Comparison of ENCODE assay signal across 9 cellular contexts in genomic region chr19:44905437-44906160, GRCh38. TPM values are rescaled to one million over a fixed set of nuclear protein-coding genes. Genes with fewer than 3 reads are reported as not detected.
A peak's percentile ranks its signal among the peaks of the same experiment; 100 is the strongest.
DNase-seq lines count a peak whose midpoint lies in the region; ATAC-seq, FAIRE-seq and TF ChIP-seq lines count a peak whose summit lies in the region.
"Had no signal": no experiment of that assay in that cellular context is flagged by ENCODE, and none has a peak within 500 bp of the region (broad histone marks: within the 10 kb centered on the region; RNA-seq: fewer than 3 reads in every experiment).

Gene APOE, plus strand, starts transcription at chr19:44905796. Its CDS starts 829 bp downstream, at chr19:44906625.

- H3K36me3 ChIP-seq in mucosa of descending colon (ENCODE audit: low read depth): no peaks in the 10 kb centered on the region

- no peak for TF ChIP-seq RAD21 in A549 (conservative IDR thresholded peaks at IDR 0.05 in 1 of 2, IDR thresholded peaks at IDR 0.05 in 1 of 2)

- TF ChIP-seq POLR2A in A549 (IDR thresholded peaks at IDR 0.05; ENCODE audit: low read length) (no peak), GM12891 (IDR thresholded peaks at IDR 0.05; ENCODE audit: low read depth, low read length) (no peak; the same call in 1 of the 2 replicates)

- intact Hi-C loops in mucosa of descending colon (cut with DNase I, micrococcal nuclease): loop anchor here in 1 of 2 donors (5.0 kb wide), 1 partner anchor 47 kb away; no protein-coding TSS in a partner anchor

- peak within 1 kb of the TSS; percentile 36 for H3K4me3 ChIP-seq in A549
- H3K4me3 ChIP-seq in epithelial cell of esophagus (ENCODE audit: low read length): peak within 1 kb of the TSS; percentile 34
- no peak within 1 kb of the TSS for H3K4me3 ChIP-seq in mucosa of descending colon

- CTCF ChIA-PET in A549 (lab: Yijun Ruan, JAX): interaction anchor here (0.6 to 18.1 kb wide), 15 partner anchors 7 to 154 kb away, joined by 3 to 303 read pairs (median 4); partner anchors contain the start of genes APOC1, APOC2 and CLPTM1

- no peaks in the 10 kb centered on the region for H3K9me3 ChIP-seq in A549
- no peaks in the 10 kb centered on the region for H3K9me3 ChIP-seq in mucosa of descending colon
- H3K9me3 ChIP-seq: neutrophil had no signal

- no peak for TF ChIP-seq EP300 in A549 (IDR thresholded peaks at IDR 0.05)

- H3K27ac ChIP-seq in A549: peak within 1 kb of the TSS; percentile 26 to 77; a peak in 5 of 6 replicates
- H3K27ac ChIP-seq: neutrophil had no signal

- TF ChIP-seq CTCF in A549 (IDR thresholded peaks at IDR 0.05): no peak
- no peak for TF ChIP-seq CTCF in epithelial cell of esophagus (IDR thresholded peaks at IDR 0.05; ENCODE audit: insufficient read depth, low read depth, low read length, missing control alignments)
- TF ChIP-seq CTCF in mucosa of descending colon (IDR thresholded peaks at IDR 0.05): no peak
- no peak for TF ChIP-seq CTCF in GM20000 (IDR thresholded peaks at IDR 0.05; ENCODE audit: extremely low read depth, missing control alignments)

- DNase-seq in A549 (ENCODE audit: low read depth in 1 of 2, low spot score in 1 of 2): no peak
- peak; percentile 88 for DNase-seq in OCI-M1 (lab: John Stamatoyannopoulos, UW)
- DNase-seq in epithelial cell of esophagus (ENCODE audit: low read depth): no peak
- no peak for DNase-seq in mucosa of descending colon
- DNase-seq in NCI-H1930 (lab: John Stamatoyannopoulos, UW): no peak
- no peak for DNase-seq in GM20000 (ENCODE audit: low spot score)
- DNase-seq in GM12891 (ENCODE audit: insufficient read length, low spot score): no peak

- POLR2A ChIA-PET in A549 (lab: Yijun Ruan, JAX): interaction anchor here (0.6 to 2.1 kb wide), 4 partner anchors 15 to 133 kb away, joined by 3 to 7 read pairs (median 6); partner anchors contain the start of genes CLPTM1 and TOMM40

- peaks cover 36% of the 10 kb centered on the region for H3K4me1 ChIP-seq in A549
- H3K4me1 ChIP-seq in mucosa of descending colon (ENCODE audit: low read depth): peaks cover 6% of the 10 kb centered on the region

- FAIRE-seq in A549 (lab: Jason Lieb, UNC): no peak
- no peak for FAIRE-seq in GM12891 (lab: Jason Lieb, UNC)

- WGBS in A549 (ENCODE audit: missing lambda C conversion rate): 30% methylated on average over 17 of the region's 20 CpGs

- peak within 1 kb of the TSS; percentile 81 for H3K4me2 ChIP-seq in A549

- ATAC-seq in A549: peak; percentile 39 to 52
- no peak for ATAC-seq in mucosa of descending colon
- no peak for ATAC-seq in HG03460 (IDR thresholded peaks at IDR 0.05; ENCODE audit: unreplicated experiment)

TF ChIP-seq in A549, 52 proteins besides CTCF, POLR2A, EP300 and RAD21:
- peak; percentile 41; the same call in 1 of the 2 replicates for TF ChIP-seq FOSB (CRISPR knock-in tag; IDR thresholded peaks at IDR 0.05)
- peak; percentile 55; the same call in 1 of the 2 replicates for TF ChIP-seq TFCP2L1 (CRISPR knock-in tag; IDR thresholded peaks at IDR 0.05)
- no peak for TF ChIP-seq EHF (CRISPR knock-in tag; IDR thresholded peaks at IDR 0.05)
- 0 out of 2 replicates have a peak, but pooled peaks have one; percentile 70 for TF ChIP-seq HOXA7 (CRISPR knock-in tag; IDR thresholded peaks at IDR 0.05)
- peak; percentile 86; the same call in 1 of the 2 replicates for TF ChIP-seq POLR2AphosphoS2 (conservative IDR thresholded peaks at IDR 0.05; ENCODE audit: low read length)
- no peak for TF ChIP-seq EHMT2 (IDR thresholded peaks at IDR 0.05; ENCODE audit: low read depth)
TF ChIP-seq in A549: peak in this region for 4.

TF ChIP-seq in GM12891, 5 proteins besides CTCF, POLR2A, EP300 and RAD21:
- TF ChIP-seq POU2F2 (IDR thresholded peaks at IDR 0.05; ENCODE audit: low read depth, low read length): no peak
- no peak for TF ChIP-seq PAX5 (IDR thresholded peaks at IDR 0.05; ENCODE audit: insufficient read depth, low read length, severe bottlenecking)
- no peak for TF ChIP-seq TAF1 (IDR thresholded peaks at IDR 0.05; ENCODE audit: low read depth, low read length)
- TF ChIP-seq POLR2AphosphoS5 (IDR thresholded peaks at IDR 0.05; ENCODE audit: low read depth, low read length): no peak
- TF ChIP-seq SPI1 (IDR thresholded peaks at IDR 0.05; ENCODE audit: low read depth, low read length): no peak

RNA-seq across cellular contexts. Expression of gene APOE, which starts in this region (rescaled TPM):
- 9.4 and 12.5 TPM in 2 replicates for polyA plus RNA-seq in A549 (2011; rRNA removed)
- 14.3 and 17.4 TPM in 2 replicates for polyA plus RNA-seq in A549 (2012; cell fraction: cytosol; rRNA removed)
- 32.0 and 33.0 TPM in 2 replicates for polyA plus RNA-seq in A549 (2012; cell fraction: nucleus; rRNA removed)
- polyA plus RNA-seq in A549 (2017; fragmentation: RNase III; extraction: RNeasy Plus Mini Kit Qiagen cat#74134 plus additional on column Dnase treatment): 16.2 to 31.9 TPM (median 20.2 TPM) in 3 replicates
- 1.7 and 4.0 TPM in 2 replicates for polyA minus RNA-seq in A549 (2011; rRNA and poly(A)+ RNA removed)
- 10 to 100 TPM; 32.7 to 74.6 (median 46.2) TPM for total RNA-seq in mucosa of descending colon
- 0.64 TPM for polyA plus RNA-seq in GM12891 (2012; ENCODE audit: low read depth, missing spikeins)

Comparison
In these comparisons a context has a peak if more than half of its experiments do, and no peak if none do; other contexts are left out.
1. ATAC-seq: peak in A549 (2 of 2); none in mucosa of descending colon (single experiment) and HG03460 (single experiment).